ENCODE assay signal across 25 cellular contexts in genomic region chr16:84329849-84330684, GRCh38. TPM values are rescaled to one million over a fixed set of nuclear protein-coding genes. Genes with fewer than 3 reads are reported as not detected.
"Had no signal": no experiment of that assay in that cellular context is flagged by ENCODE, and none has a peak within 500 bp of the region (broad histone marks: within the 10 kb centered on the region; RNA-seq: fewer than 3 reads in every experiment).

No MANE protein-coding gene starts in this region.

- H3K27ac Mint-ChIP-seq: memory B cell; mesothelial cell of epicardium; natural killer cell treated with Interleukin-12 subunit alpha and Interleukin-12 subunit beta and Interleukin-15 and Interleukin-18, amount 100 ng/mL, for 72 hours had no signal

- H3K4me3 ChIP-seq: coronary artery, dorsolateral prefrontal cortex, gastrocnemius medialis, heart right ventricle, left lung, lower lobe of right lung, skin epidermis, uterus had no signal

- H3K9me3 Mint-ChIP-seq: memory B cell; natural killer cell treated with Interleukin-12 subunit alpha and Interleukin-12 subunit beta and Interleukin-15 and Interleukin-18, amount 100 ng/mL, for 72 hours had no signal

- DNase-seq: dorsolateral prefrontal cortex; effector CD8-positive, alpha-beta T cell; gastrocnemius medialis; heart right ventricle; hypothalamus; kidney glomerular epithelial cell; left lung; lower lobe of right lung; stimulated activated CD4-positive, alpha-beta T cell treated with anti-CD3 and anti-CD28 coated beads, Interleukin-2, amount 100 ng/mL, for 24 hours; stimulated activated CD4-positive, alpha-beta T cell treated with anti-CD3 and anti-CD28 coated beads, Interleukin-4, amount 100 ng/mL, for 4 hours; stimulated activated naive CD4-positive, alpha-beta T cell; trophoblast cell; uterus had no signal

- H3K27ac ChIP-seq: coronary artery, dorsolateral prefrontal cortex, gastrocnemius medialis, heart right ventricle, left lung, lower lobe of right lung, neutrophil, uterus had no signal

- H3K9me3 ChIP-seq: gastrocnemius medialis, left lung, lower lobe of right lung, neutrophil, uterus had no signal

- H3K27me3 ChIP-seq: dorsolateral prefrontal cortex, left lung, neutrophil, uterus had no signal

- H3K4me1 Mint-ChIP-seq: memory B cell had no signal

- ATAC-seq: esophagus mucosa; gastrocnemius medialis; heart right ventricle; left lung; lower lobe of right lung; natural killer cell treated with Interleukin-12 subunit alpha and Interleukin-12 subunit beta and Interleukin-15 and Interleukin-18, amount 100 ng/mL, for 72 hours; sciatic nerve had no signal

- H3K36me3 ChIP-seq: gastrocnemius medialis, heart right ventricle, left lung, neutrophil, uterus had no signal

- H3K4me1 ChIP-seq: gastrocnemius medialis, heart right ventricle, left lung, lower lobe of right lung, uterus had no signal

- H3K36me3 Mint-ChIP-seq: memory B cell, mesothelial cell of epicardium had no signal

- H3K4me3 Mint-ChIP-seq: memory B cell; mesothelial cell of epicardium; natural killer cell treated with Interleukin-12 subunit alpha and Interleukin-12 subunit beta and Interleukin-15 and Interleukin-18, amount 100 ng/mL, for 72 hours had no signal

RNA-seq across cellular contexts. Expression of gene WFDC1, which starts 35.4 kb away (rescaled TPM):
- total RNA-seq: natural killer cell treated with Interleukin-12 subunit alpha and Interleukin-12 subunit beta and Interleukin-15 and Interleukin-18, amount 100 ng/mL, for 72 hours; osteoblast; pulmonary artery endothelial cell had no signal

RNA-seq across cellular contexts. Expression of gene ATP2C2, which starts 38.3 kb away (rescaled TPM):
- total RNA-seq: fibroblast of lung; heart right ventricle; myocyte; natural killer cell treated with Interleukin-12 subunit alpha and Interleukin-12 subunit beta and Interleukin-15 and Interleukin-18, amount 100 ng/mL, for 72 hours; osteoblast; pulmonary artery endothelial cell had no signal
- polyA plus RNA-seq: fibroblast of lung had no signal
